Comparison of ENCODE assay signal across 12 cellular contexts in the genomic region with DNA sequence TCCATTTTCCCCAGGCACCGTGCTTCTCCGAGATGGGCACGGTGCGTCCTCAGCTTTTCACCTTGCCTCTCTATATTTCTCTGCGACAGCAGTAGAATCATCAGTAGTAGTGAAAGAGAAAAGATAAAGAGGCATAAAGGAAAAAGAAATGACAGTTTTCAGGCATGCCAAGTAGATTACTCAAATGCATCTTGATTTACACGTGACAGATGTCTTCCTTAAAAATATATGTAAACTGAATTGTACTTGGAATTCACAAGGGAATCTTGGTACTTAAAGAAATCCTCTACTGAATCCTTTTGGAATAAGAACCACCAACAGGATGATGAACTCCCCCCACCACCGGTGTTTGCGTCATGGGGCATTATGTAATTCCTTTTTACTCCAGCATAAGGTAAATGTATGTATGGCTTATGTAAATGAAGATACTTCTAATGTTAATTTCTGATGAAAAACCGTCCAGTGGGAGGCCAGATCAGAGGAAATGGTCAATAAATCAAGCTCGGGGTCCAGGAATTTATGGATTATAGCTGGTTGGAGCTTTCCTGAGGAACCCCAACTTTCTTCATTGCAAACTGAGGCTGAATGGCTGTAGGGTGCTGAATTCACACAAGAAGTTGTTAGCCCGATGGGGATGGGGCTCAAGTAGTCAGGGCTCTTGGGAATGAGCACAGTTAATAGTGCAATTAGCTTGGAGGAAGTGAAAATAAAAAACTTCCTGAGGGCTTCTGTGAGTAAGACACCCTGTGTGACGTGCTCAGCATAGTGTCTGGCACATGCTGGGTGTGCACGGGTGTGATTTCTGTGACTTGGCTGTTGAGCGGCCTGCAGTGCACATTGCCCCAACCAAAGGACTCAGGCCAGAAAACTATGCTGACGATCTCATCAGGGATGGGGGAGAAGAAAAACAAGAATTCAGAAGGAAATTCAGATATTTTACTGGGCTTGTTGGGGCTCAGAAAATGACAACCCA.
"Had no signal": no experiment of that assay in that cellular context is flagged by ENCODE, and none has a peak within 500 bp of the region (broad histone marks: within the 10 kb centered on the region; RNA-seq: fewer than 3 reads in every experiment).

No MANE protein-coding gene starts in this region.

- H3K27me3 Mint-ChIP-seq: stimulated activated naive CD8-positive, alpha-beta T cell treated with anti-CD3 and anti-CD28 coated beads, Interleukin-15, Interleukin-2, amounts not matched to agents 100 ng/mL and 50 ng/mL, for 24 hours had no signal

- H3K36me3 ChIP-seq: ascending aorta, heart left ventricle, pancreas, upper lobe of right lung had no signal

- ATAC-seq: activated CD4-positive, alpha-beta T cell treated with anti-CD3 and anti-CD28 coated beads for 36 hours; activated CD8-positive, alpha-beta T cell treated with anti-CD3 and anti-CD28 coated beads for 36 hours; heart left ventricle; pancreas; upper lobe of right lung had no signal

- H3K9me3 Mint-ChIP-seq: stimulated activated naive CD8-positive, alpha-beta T cell treated with anti-CD3 and anti-CD28 coated beads, Interleukin-15, Interleukin-2, amounts not matched to agents 100 ng/mL and 50 ng/mL, for 24 hours had no signal

- H3K4me3 Mint-ChIP-seq: activated CD4-positive, alpha-beta T cell treated with anti-CD3 and anti-CD28 coated beads for 36 hours; activated CD8-positive, alpha-beta T cell treated with anti-CD3 and anti-CD28 coated beads for 36 hours; neural crest cell; stimulated activated naive CD8-positive, alpha-beta T cell treated with anti-CD3 and anti-CD28 coated beads, Interleukin-15, Interleukin-2, amounts not matched to agents 100 ng/mL and 50 ng/mL, for 24 hours had no signal

- H3K9me3 ChIP-seq: ascending aorta, heart left ventricle, pancreas, upper lobe of right lung had no signal

- H3K4me1 ChIP-seq: ascending aorta, heart left ventricle, pancreas, upper lobe of right lung had no signal

- H3K27ac ChIP-seq: ascending aorta, heart left ventricle, pancreas, upper lobe of right lung had no signal

- H3K4me1 Mint-ChIP-seq: activated CD4-positive, alpha-beta T cell treated with anti-CD3 and anti-CD28 coated beads for 36 hours had no signal

- H3K27ac Mint-ChIP-seq: activated CD4-positive, alpha-beta T cell treated with anti-CD3 and anti-CD28 coated beads for 36 hours; activated CD8-positive, alpha-beta T cell treated with anti-CD3 and anti-CD28 coated beads for 36 hours; stimulated activated naive CD8-positive, alpha-beta T cell treated with anti-CD3 and anti-CD28 coated beads, Interleukin-15, Interleukin-2, amounts not matched to agents 100 ng/mL and 50 ng/mL, for 24 hours had no signal

- H3K27me3 ChIP-seq: ascending aorta, heart left ventricle, pancreas, upper lobe of right lung had no signal

- DNase-seq: activated CD4-positive, alpha-beta T cell treated with anti-CD3 and anti-CD28 coated beads for 36 hours; activated CD8-positive, alpha-beta memory T cell treated with anti-CD3 and anti-CD28 coated beads, Interleukin-2, amount 50 U/mL, for 4 hours; activated CD8-positive, alpha-beta T cell treated with anti-CD3 and anti-CD28 coated beads for 36 hours; heart left ventricle; pancreas; stimulated activated CD4-positive, alpha-beta T cell treated with anti-CD3 and anti-CD28 coated beads, Interleukin-15, amount 100 ng/mL, for 24 hours; stimulated activated CD4-positive, alpha-beta T cell treated with anti-CD3 and anti-CD28 coated beads, Interleukin-4, amount 100 ng/mL, for 24 hours; T1000; upper lobe of right lung had no signal

- H3K4me3 ChIP-seq: ascending aorta, heart left ventricle, pancreas, upper lobe of right lung had no signal
